Comparison of ENCODE assay signal across 11 cellular contexts in genomic region chr4:157221426-157221894, GRCh38. TPM values are rescaled to one million over a fixed set of nuclear protein-coding genes. Genes with fewer than 3 reads are reported as not detected.
DNase-seq lines count a peak whose midpoint lies in the region.
"Had no signal": no experiment of that assay in that cellular context is flagged by ENCODE, and none has a peak within 500 bp of the region (broad histone marks: within the 10 kb centered on the region; RNA-seq: fewer than 3 reads in every experiment).

No MANE protein-coding gene starts in this region.

- H2AFZ ChIP-seq in mesenchymal stem cell (ENCODE audit: low read depth, low read length), result no peak overlapping the region

- H3K4me1 ChIP-seq in mesenchymal stem cell (ENCODE audit: control insufficient read depth, insufficient read depth, low read depth, low read length), result peaks cover 19% of the 10 kb centered on the region

- no peak overlapping the region for H4K8ac ChIP-seq in mesenchymal stem cell (ENCODE audit: low read length)

- WGBS in mesenchymal stem cell, result 7% methylated on average over 24 of the region's 24 CpGs

- DNase-seq in DMS53 (lab: John Stamatoyannopoulos, UW), result peak; percentile 4
- no peak for DNase-seq in DMS53 treated with DMSO at 0.1 percent for 48 hours (lab: John Stamatoyannopoulos, UW; ENCODE audit: unreplicated experiment)
- peak in 19 of 61 donors; percentile 26 to 79 (median 67) for DNase-seq in caudate nucleus (lab: John Stamatoyannopoulos, UW)
- DNase-seq in mesenchymal stem cell, result no peak
- peak; percentile 67 for DNase-seq in superior temporal gyrus (ENCODE audit: extremely low spot score)
- no peak for DNase-seq in amniotic stem cell (lab: John Stamatoyannopoulos, UW)
- no peak for DNase-seq in NCI-H1694 (lab: John Stamatoyannopoulos, UW)
- no peak for DNase-seq in effector CD4-positive, alpha-beta T cell
- DNase-seq: dermis blood vessel endothelial cell; DND-41; stimulated activated CD4-positive, alpha-beta T cell treated with anti-CD3 and anti-CD28 coated beads, Interleukin-4, amount 100 ng/mL, for 4 hours had no signal

- peak overlapping the region in 1 of 2 experiments; percentile 38 for H3K18ac ChIP-seq in mesenchymal stem cell (ENCODE audit: low read depth in 1 of 2, low read length in 2 of 2)

- H3K36me3 ChIP-seq in mesenchymal stem cell (ENCODE audit: control insufficient read depth in 1 of 2, insufficient read depth in 2 of 2, low read depth in 1 of 2, low read length in 2 of 2), result no peaks in the 10 kb centered on the region

- H2AK5ac ChIP-seq in mesenchymal stem cell (ENCODE audit: low read length, severe bottlenecking), result no peak overlapping the region

- peaks cover 22 to 52% of the 10 kb centered on the region in 2 experiments for H3K27me3 ChIP-seq in mesenchymal stem cell (ENCODE audit: control insufficient read depth in 1 of 2, insufficient read depth in 1 of 2, low read length in 2 of 2)

- H3K14ac ChIP-seq in mesenchymal stem cell (ENCODE audit: low read length in 2 of 2), result no peak overlapping the region

- no peak overlapping the region for H3K4ac ChIP-seq in mesenchymal stem cell (ENCODE audit: low read depth in 1 of 2, low read length in 2 of 2)

- H2BK12ac ChIP-seq in mesenchymal stem cell (ENCODE audit: low read length in 2 of 2), result no peak overlapping the region

- H4K91ac ChIP-seq in mesenchymal stem cell (ENCODE audit: low read length), result no peak overlapping the region

- peak overlapping the region; percentile 97 for H3K27ac ChIP-seq in caudate nucleus (ENCODE audit: low read depth, low read length)
- no peak overlapping the region for H3K27ac ChIP-seq in mesenchymal stem cell (ENCODE audit: low read length, poor library complexity, severe bottlenecking)

- H3K23ac ChIP-seq in mesenchymal stem cell (ENCODE audit: low read length in 2 of 2), result no peak overlapping the region

- no peaks in the 10 kb centered on the region for H3K79me1 ChIP-seq in mesenchymal stem cell (replicated peaks; ENCODE audit: low read length, poor library complexity, severe bottlenecking)

- H3K4me3 ChIP-seq in mesenchymal stem cell (ENCODE audit: insufficient read depth in 1 of 2, low read depth in 1 of 2, low read length in 2 of 2), result peak overlapping the region; percentile 55 to 78

- H2BK120ac ChIP-seq in mesenchymal stem cell (ENCODE audit: low read depth, low read length), result no peak overlapping the region

- no peak overlapping the region for H3K9ac ChIP-seq in mesenchymal stem cell (ENCODE audit: low read length)

- no peak overlapping the region for H2BK5ac ChIP-seq in mesenchymal stem cell (ENCODE audit: low read depth, low read length, poor library complexity, severe bottlenecking)

- H3K9me3 ChIP-seq in mesenchymal stem cell (ENCODE audit: control insufficient read depth, low read length), result no peaks in the 10 kb centered on the region

- no peak overlapping the region for H2BK15ac ChIP-seq in mesenchymal stem cell (ENCODE audit: low read depth, poor library complexity, severe bottlenecking)

- peak overlapping the region; percentile 98 for H3K4me2 ChIP-seq in mesenchymal stem cell (ENCODE audit: low read length, poor library complexity, severe bottlenecking)

RNA-seq across cellular contexts. Expression of gene GRIA2, which starts 0.9 kb away (rescaled TPM):
- polyA plus RNA-seq in mesenchymal stem cell (2013, experiment 1 of 2), result not detected
- polyA plus RNA-seq in mesenchymal stem cell (2013, experiment 2 of 2), result not detected

Comparison
In these comparisons a context has a peak if more than half of its experiments do, and no peak if none do; other contexts are left out.
1. DNase-seq: peak in DMS53 (single experiment) and superior temporal gyrus (single experiment); none in DMS53 treated with DMSO at 0.1 percent for 48 hours (single experiment), mesenchymal stem cell (single experiment), amniotic stem cell (single experiment), NCI-H1694 (single experiment) and effector CD4-positive, alpha-beta T cell (single experiment).